ENCODE assay signal across 1 cellular context in the genomic region with DNA sequence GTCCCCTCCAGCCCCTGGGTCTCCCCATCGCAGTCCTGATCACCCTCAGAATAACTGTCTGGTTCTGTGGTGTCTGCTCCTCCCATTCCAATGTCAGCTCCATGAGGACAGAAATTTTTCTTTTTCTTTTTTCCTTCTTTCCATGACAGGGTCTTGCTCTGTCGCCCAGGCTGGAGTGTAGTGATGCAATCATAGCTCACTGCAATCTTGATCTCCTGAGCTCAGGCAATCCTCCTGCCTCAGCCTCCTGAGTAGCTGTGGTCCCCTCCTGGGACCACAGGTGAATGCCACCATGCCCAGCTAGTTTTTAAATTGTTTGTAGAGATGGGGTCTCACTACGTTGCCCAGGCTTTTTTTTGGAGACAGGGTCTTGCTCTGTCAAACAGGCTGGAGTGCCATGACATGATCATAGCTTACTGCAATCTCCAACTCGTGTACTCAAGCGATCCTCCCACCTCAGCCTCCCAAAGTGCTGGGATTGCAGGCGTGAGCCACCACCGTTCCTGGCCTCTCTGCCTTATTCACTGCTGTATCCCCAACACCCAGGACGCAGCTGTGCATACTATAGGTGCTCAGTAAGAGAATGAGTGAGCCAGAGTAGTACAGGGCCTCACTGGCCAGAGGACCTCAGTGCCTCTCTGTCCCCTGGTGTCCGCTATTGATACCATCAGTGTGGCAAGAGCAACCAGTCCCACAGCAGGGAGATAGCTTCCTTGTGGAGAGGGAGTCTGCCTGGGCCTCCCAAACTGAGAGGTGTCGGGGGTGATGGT.
TF ChIP-seq lines count a peak whose summit lies in the region.

No MANE protein-coding gene starts in this region.

TF ChIP-seq in H1, 55 proteins besides CTCF, POLR2A, EP300 and RAD21:
- TF ChIP-seq CEBPB (IDR thresholded peaks at IDR 0.05; ENCODE audit: low read depth, low read length) (peak; percentile 40; the same call in 1 of the 2 replicates), TEAD4 (IDR thresholded peaks at IDR 0.05; ENCODE audit: low read depth, low read length) (no peak), SUZ12 (IDR thresholded peaks at IDR 0.05; ENCODE audit: low read length) (no peak), CBX5 (IDR thresholded peaks at IDR 0.05; ENCODE audit: low read depth, low read length) (no peak)
